1 cellular context compared by ENCODE assay signal in the genomic region with DNA sequence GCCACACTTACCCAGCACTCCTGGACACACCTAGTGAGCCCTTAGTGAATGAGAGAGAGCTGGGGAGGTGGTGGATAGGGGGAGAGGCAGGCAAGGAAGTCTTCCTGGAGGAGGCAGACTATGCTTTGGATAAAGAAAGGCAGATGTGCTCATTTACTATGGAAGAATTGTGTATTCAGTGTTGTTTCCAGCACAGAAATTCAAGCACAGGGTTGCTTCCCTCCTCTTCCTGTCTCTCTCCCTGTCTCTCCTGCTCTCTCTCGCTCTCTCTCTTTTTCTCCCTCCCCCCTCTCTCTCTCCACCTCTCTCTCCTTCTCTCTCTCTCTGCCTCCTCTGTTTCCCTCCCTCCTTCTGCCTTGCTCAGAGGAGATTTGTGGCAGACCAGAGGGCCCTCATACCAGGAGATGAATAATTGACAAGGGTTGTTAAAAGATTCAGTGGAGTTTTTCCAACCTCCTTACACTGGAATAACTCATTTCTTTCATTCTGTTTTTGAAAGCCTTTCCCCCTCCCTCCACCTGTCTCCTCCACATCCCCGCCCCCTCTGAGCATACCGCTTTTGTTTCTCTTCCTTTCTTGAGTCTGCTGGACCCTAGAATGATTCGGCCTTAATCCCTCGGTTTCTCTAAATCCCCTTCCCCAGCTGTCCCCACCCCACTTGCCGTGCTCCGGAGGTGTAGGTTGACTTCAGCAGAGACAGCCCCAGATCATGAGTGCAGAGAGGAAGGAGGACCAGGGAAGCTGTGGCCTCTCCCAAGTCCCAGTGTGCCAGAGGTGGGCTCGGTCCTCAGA.
TF ChIP-seq lines count a peak whose summit lies in the region.

No MANE protein-coding gene starts in this region.

TF ChIP-seq in WTC11, 78 proteins besides CTCF, POLR2A, EP300 and RAD21 (continued from another document):
- TF ChIP-seq NR1H2 (CRISPR knock-in tag; IDR thresholded peaks at IDR 0.05) (no peak), ZNF396 (CRISPR knock-in tag; IDR thresholded peaks at IDR 0.05; ENCODE audit: borderline replicate concordance) (no peak), HMGA2 (CRISPR knock-in tag; IDR thresholded peaks at IDR 0.05) (no peak)
